17 cellular contexts compared by ENCODE assay signal in genomic region chr6:100592929-100593328, GRCh38.
DNase-seq lines count a peak whose midpoint lies in the region; ATAC-seq, FAIRE-seq and TF ChIP-seq lines count a peak whose summit lies in the region.
"Had no signal": no experiment of that assay in that cellular context is flagged by ENCODE, and none has a peak within 500 bp of the region (broad histone marks: within the 10 kb centered on the region; RNA-seq: fewer than 3 reads in every experiment).

No MANE protein-coding gene starts in this region.

- H3K27me3 Mint-ChIP-seq in glutamatergic neuron (ENCODE audit: unreplicated experiment): peaks cover 3% of the 10 kb centered on the region
- H3K27me3 Mint-ChIP-seq: activated CD4-positive, alpha-beta T cell treated with anti-CD3 and anti-CD28 coated beads for 36 hours; naive thymus-derived CD4-positive, alpha-beta T cell had no signal

- no peak overlapping the region for H3K27ac ChIP-seq in osteoblast (ENCODE audit: low read depth, low read length)
- no peak overlapping the region for H3K27ac ChIP-seq in mammary epithelial cell (ENCODE audit: insufficient read depth, low read depth, low read length)
- H3K27ac ChIP-seq: uterus had no signal

- no peaks in the 10 kb centered on the region for H3K27me3 ChIP-seq in osteoblast (ENCODE audit: insufficient read depth, low read length)
- H3K27me3 ChIP-seq in mammary epithelial cell (ENCODE audit: insufficient read depth, low read length): no peaks in the 10 kb centered on the region
- H3K27me3 ChIP-seq: BE2C, uterus had no signal

- FAIRE-seq in frontal cortex (lab: Jason Lieb, UNC): no peak
- FAIRE-seq: GM19239 had no signal

- intact Hi-C loops in mammary epithelial cell (cut with micrococcal nuclease): no loop called here

- H3K36me3 Mint-ChIP-seq in glutamatergic neuron (ENCODE audit: unreplicated experiment): no peaks in the 10 kb centered on the region

- peaks cover 24% of the 10 kb centered on the region for H3K4me1 Mint-ChIP-seq in glutamatergic neuron (ENCODE audit: low read depth, unreplicated experiment)
- H3K4me1 Mint-ChIP-seq: activated CD4-positive, alpha-beta T cell treated with anti-CD3 and anti-CD28 coated beads for 36 hours had no signal

- 84% methylated on average over 3 of the region's 3 CpGs for WGBS in mammary epithelial cell (ENCODE audit: low coverage, missing lambda C conversion rate)

- H3K4me2 ChIP-seq in osteoblast (ENCODE audit: insufficient read depth, low read length) (no peak overlapping the region), mammary epithelial cell (ENCODE audit: insufficient read depth, low read depth, low read length) (no peak overlapping the region)

- H3K9me3 ChIP-seq in osteoblast (ENCODE audit: low read depth, low read length): no peaks in the 10 kb centered on the region
- H3K9me3 ChIP-seq in mammary epithelial cell (replicated peaks; ENCODE audit: insufficient read depth, low read length): no peaks in the 10 kb centered on the region
- H3K9me3 ChIP-seq: BE2C, uterus had no signal

- peak overlapping the region; percentile 25 for H3K4me3 Mint-ChIP-seq in glutamatergic neuron (ENCODE audit: unreplicated experiment)
- H3K4me3 Mint-ChIP-seq: activated CD4-positive, alpha-beta T cell treated with anti-CD3 and anti-CD28 coated beads for 36 hours; activated T-helper 1 cell treated with anti-CD3 and anti-CD28 coated beads, Interleukin-12 subunit alpha, Interleukin-12 subunit beta, Interleukin-2, Interleukin-4 antibody, amounts not matched to agents 30 ng/mL and 10 ng/mL and 1 ng/mL, durations not matched to agents 14 hours and 24 hours and 36 hours; naive thymus-derived CD4-positive, alpha-beta T cell had no signal

- H3K4me3 ChIP-seq in osteoblast (ENCODE audit: insufficient read depth, low read length): no peak overlapping the region
- H3K4me3 ChIP-seq in mammary epithelial cell (replicated peaks in 1 of 3; ENCODE audit: insufficient read depth in 1 of 3, low read depth in 2 of 3, low read length in 3 of 3): no peak overlapping the region
- H3K4me3 ChIP-seq: uterus had no signal

- H4K20me1 ChIP-seq in osteoblast (ENCODE audit: insufficient read depth, low read length): no peaks in the 10 kb centered on the region
- no peaks in the 10 kb centered on the region for H4K20me1 ChIP-seq in mammary epithelial cell (ENCODE audit: insufficient read depth, low read length)

- H3K9ac ChIP-seq in mammary epithelial cell (ENCODE audit: insufficient read depth, low read length): no peak overlapping the region

- peak; percentile 54 for ATAC-seq in GM18909 (IDR thresholded peaks at IDR 0.05; ENCODE audit: poor library complexity, unreplicated experiment)
- no peak for ATAC-seq in stimulated activated naive CD8-positive, alpha-beta T cell treated with anti-CD3 and anti-CD28 coated beads, Interleukin-15, Interleukin-2, amounts not matched to agents 100 U/mL and 50 U/mL, for 24 hours
- ATAC-seq: activated CD4-positive, alpha-beta T cell treated with anti-CD3 and anti-CD28 coated beads for 36 hours; naive thymus-derived CD4-positive, alpha-beta T cell had no signal

- no TSS peak for BruUV-seq in mammary epithelial cell (replicated peaks; lab: Mats Ljungman, UMichigan)

- in situ Hi-C loops in mammary epithelial cell (cut with MboI; ENCODE audit: low sequenced_read_pairs in 2 of 2): no loop called here

- H3K36me3 ChIP-seq in osteoblast (ENCODE audit: insufficient read depth, low read length): peaks cover 9% of the 10 kb centered on the region
- peaks cover 21% of the 10 kb centered on the region for H3K36me3 ChIP-seq in mammary epithelial cell (ENCODE audit: insufficient read depth, low read length)
- H3K36me3 ChIP-seq: BE2C had no signal

- no peak for TF ChIP-seq CTCF in glutamatergic neuron (IDR thresholded peaks at IDR 0.05; ENCODE audit: partially characterized antibody, unreplicated experiment)
- TF ChIP-seq CTCF in osteoblast (IDR thresholded peaks at IDR 0.05; ENCODE audit: extremely low read depth, low read depth, low read length): no peak
- no peak for TF ChIP-seq CTCF in mammary epithelial cell (conservative IDR thresholded peaks at IDR 0.05 in 1 of 2, IDR thresholded peaks at IDR 0.05 in 1 of 2; ENCODE audit: extremely low read depth in 1 of 2, insufficient read depth in 1 of 2, low read depth in 1 of 2, low read length in 2 of 2)

- H2AFZ ChIP-seq in osteoblast (ENCODE audit: low read length) (no peak overlapping the region), mammary epithelial cell (ENCODE audit: low read depth, low read length) (no peak overlapping the region)

- DNase-seq in NCI-H128 (lab: John Stamatoyannopoulos, UW; ENCODE audit: unreplicated experiment) (peak; percentile 84), NCI-H526 (lab: John Stamatoyannopoulos, UW) (peak; percentile 84 to 89), glutamatergic neuron (no peak), osteoblast (ENCODE audit: insufficient read length, low spot score, missing footprints) (no peak), mammary epithelial cell (no peak), frontal cortex (ENCODE audit: low spot score in 2 of 2) (no peak)
- DNase-seq in stimulated activated naive CD8-positive, alpha-beta T cell treated with anti-CD3 and anti-CD28 coated beads, Interleukin-15, Interleukin-2, amounts not matched to agents 100 U/mL and 50 U/mL, for 24 hours: no peak
- DNase-seq: activated CD4-positive, alpha-beta T cell treated with anti-CD3 and anti-CD28 coated beads for 36 hours; amygdala; BE2C; cortex of kidney; naive thymus-derived CD4-positive, alpha-beta T cell; stimulated activated CD4-positive, alpha-beta T cell treated with anti-CD3 and anti-CD28 coated beads, Interleukin-2, amount 100 ng/mL, for 48 hours; uterus had no signal

- CTCF ChIA-PET in mammary epithelial cell (lab: Charles Lee; ENCODE audit: low non-redundant PET): no interaction called here

- H3K4me1 ChIP-seq in osteoblast (ENCODE audit: insufficient read depth, low read length) (no peaks in the 10 kb centered on the region), mammary epithelial cell (ENCODE audit: insufficient read depth, low read length) (no peaks in the 10 kb centered on the region)
- H3K4me1 ChIP-seq: BE2C, uterus had no signal

- H3K9me3 Mint-ChIP-seq in glutamatergic neuron (ENCODE audit: unreplicated experiment): peaks cover 2% of the 10 kb centered on the region
- H3K9me3 Mint-ChIP-seq: activated T-helper 1 cell treated with anti-CD3 and anti-CD28 coated beads, Interleukin-12 subunit alpha, Interleukin-12 subunit beta, Interleukin-2, Interleukin-4 antibody, amounts not matched to agents 30 ng/mL and 10 ng/mL and 1 ng/mL, durations not matched to agents 14 hours and 24 hours and 36 hours; naive thymus-derived CD4-positive, alpha-beta T cell had no signal

- dilution Hi-C loops in mammary epithelial cell (cut with HindIII; ENCODE audit: low sequenced_read_pairs): no loop called here

- H3K79me2 ChIP-seq in osteoblast (ENCODE audit: insufficient read depth, low read length): no peaks in the 10 kb centered on the region
- H3K79me2 ChIP-seq in mammary epithelial cell (ENCODE audit: insufficient read depth, low read length): no peaks in the 10 kb centered on the region

- H3K27ac Mint-ChIP-seq in glutamatergic neuron (ENCODE audit: unreplicated experiment): peak overlapping the region; percentile 59
- H3K27ac Mint-ChIP-seq: activated CD4-positive, alpha-beta T cell treated with anti-CD3 and anti-CD28 coated beads for 36 hours; activated T-helper 1 cell treated with anti-CD3 and anti-CD28 coated beads, Interleukin-12 subunit alpha, Interleukin-12 subunit beta, Interleukin-2, Interleukin-4 antibody, amounts not matched to agents 30 ng/mL and 10 ng/mL and 1 ng/mL, durations not matched to agents 14 hours and 24 hours and 36 hours; naive thymus-derived CD4-positive, alpha-beta T cell had no signal

Comparison
In these comparisons a context has a peak if more than half of its experiments do, and no peak if none do; other contexts are left out.
1. DNase-seq: peak in NCI-H128 (single experiment) and NCI-H526 (2 of 2); none in glutamatergic neuron (single experiment), osteoblast (single experiment), mammary epithelial cell (single experiment), stimulated activated naive CD8-positive, alpha-beta T cell treated with anti-CD3 and anti-CD28 coated beads, Interleukin-15, Interleukin-2, amounts not matched to agents 100 U/mL and 50 U/mL, for 24 hours (single experiment) and frontal cortex (0 of 2).